In genomic region chr6:31972709-31973350, GRCh38 we compare ENCODE assay signal across 6 cellular contexts. TPM values are rescaled to one million over a fixed set of nuclear protein-coding genes. Genes with fewer than 3 reads are reported as not detected.
DNase-seq lines count a peak whose midpoint lies in the region; ATAC-seq and TF ChIP-seq lines count a peak whose summit lies in the region.

No MANE protein-coding gene starts in this region.

- no peaks in the 10 kb centered on the region for H3K27me3 ChIP-seq in ovary

- no peak for TF ChIP-seq POLR2A in ovary (IDR thresholded peaks at IDR 0.05)

- TF ChIP-seq CTCF in ovary (IDR thresholded peaks at IDR 0.05), result no peak

- intact Hi-C loops in activated CD4-positive, alpha-beta T cell treated with anti-CD3 and anti-CD28 coated beads, Interleukin-2, amount 10 ng/mL, durations not matched to agents 24 days and 14 days (cut with micrococcal nuclease), result loop anchor here (1.0 to 10.0 kb wide), 3 partner anchors 14 to 1418 kb away; partner anchors contain the start of genes AGPAT1, GNL1, PRR3 and SKIC2
- intact Hi-C loops in ovary (cut with DNase I), result no loop called here

- peak overlapping the region; percentile 79 for H3K4me3 ChIP-seq in ovary

- no peak for ATAC-seq in GM19455 (IDR thresholded peaks at IDR 0.05; ENCODE audit: unreplicated experiment)

- peak; percentile 66 for DNase-seq in activated CD4-positive, alpha-beta T cell treated with anti-CD3 and anti-CD28 coated beads, Interleukin-2, amount 10 ng/mL, durations not matched to agents 24 days and 14 days
- no peak for DNase-seq in activated CD4-positive, alpha-beta T cell treated with anti-CD3 and anti-CD28 coated beads for 1 hour
- peak in 1 of 5 donors; percentile 21 for DNase-seq in ovary
- no peak for DNase-seq in DMS79 treated with DMSO at 0.1 percent for 48 hours (lab: John Stamatoyannopoulos, UW)

- H3K36me3 ChIP-seq in ovary, result no peaks in the 10 kb centered on the region

- peak overlapping the region; percentile 100 for H3K27ac Mint-ChIP-seq in activated CD4-positive, alpha-beta T cell treated with anti-CD3 and anti-CD28 coated beads, Interleukin-2, amount 10 ng/mL, durations not matched to agents 24 days and 14 days

- H3K4me1 ChIP-seq in ovary (ENCODE audit: insufficient read depth), result peaks cover 4% of the 10 kb centered on the region

- H3K4me3 Mint-ChIP-seq in activated CD4-positive, alpha-beta T cell treated with anti-CD3 and anti-CD28 coated beads, Interleukin-2, amount 10 ng/mL, durations not matched to agents 24 days and 14 days, result peak overlapping the region; percentile 99

- H3K4me1 Mint-ChIP-seq in activated CD4-positive, alpha-beta T cell treated with anti-CD3 and anti-CD28 coated beads, Interleukin-2, amount 10 ng/mL, durations not matched to agents 24 days and 14 days, result peaks cover 41% of the 10 kb centered on the region

- H3K36me3 Mint-ChIP-seq in activated CD4-positive, alpha-beta T cell treated with anti-CD3 and anti-CD28 coated beads, Interleukin-2, amount 10 ng/mL, durations not matched to agents 24 days and 14 days (ENCODE audit: low read depth), result peaks cover 29% of the 10 kb centered on the region

- H3K27ac ChIP-seq in cingulate gyrus (ENCODE audit: low read depth, low read length) (peak overlapping the region; percentile 96), ovary (peak overlapping the region; percentile 96 to 97)

- no peaks in the 10 kb centered on the region for H3K9me3 Mint-ChIP-seq in activated CD4-positive, alpha-beta T cell treated with anti-CD3 and anti-CD28 coated beads, Interleukin-2, amount 10 ng/mL, durations not matched to agents 24 days and 14 days

- peaks cover 2% of the 10 kb centered on the region for H3K27me3 Mint-ChIP-seq in activated CD4-positive, alpha-beta T cell treated with anti-CD3 and anti-CD28 coated beads, Interleukin-2, amount 10 ng/mL, durations not matched to agents 24 days and 14 days

- no peaks in the 10 kb centered on the region for H3K9me3 ChIP-seq in ovary

- 5 to 8% (median 7%) methylated on average over 19 of the region's 19 CpGs for WGBS in ovary, 3 donors

- TF ChIP-seq EP300 in ovary (IDR thresholded peaks at IDR 0.05), result no peak

RNA-seq across cellular contexts. Expression of gene DXO, which starts 0.9 kb away (rescaled TPM):
- 13.2 and 14.1 TPM in 2 replicates for total RNA-seq in activated CD4-positive, alpha-beta T cell treated with anti-CD3 and anti-CD28 coated beads, Interleukin-2, amount 10 ng/mL, durations not matched to agents 24 days and 14 days
- 10 to 100 TPM; 22.3 to 42.8 (median 26.7) TPM for total RNA-seq in ovary
- polyA plus RNA-seq in ovary, result 10 to 100 TPM; 11.7 to 29.3 TPM

RNA-seq across cellular contexts. Expression of gene C4A, which starts 9.0 kb away (rescaled TPM):
- 2.7 and 3.3 TPM in 2 replicates for total RNA-seq in activated CD4-positive, alpha-beta T cell treated with anti-CD3 and anti-CD28 coated beads, Interleukin-2, amount 10 ng/mL, durations not matched to agents 24 days and 14 days
- total RNA-seq in ovary, result 1,000 to 10,000 TPM in 1 of 7 donors, 100 to 1,000 TPM in 6; 147 to 1,617 (median 248) TPM
- polyA plus RNA-seq in ovary, result 100 to 1,000 TPM; 114 to 324 TPM

RNA-seq across cellular contexts. Expression of gene SKIC2, which starts 13.9 kb away (rescaled TPM):
- total RNA-seq in activated CD4-positive, alpha-beta T cell treated with anti-CD3 and anti-CD28 coated beads, Interleukin-2, amount 10 ng/mL, durations not matched to agents 24 days and 14 days, result 92.8 and 93.7 TPM in 2 replicates
- 10 to 100 TPM; 37.2 to 59.4 (median 51.5) TPM for total RNA-seq in ovary
- polyA plus RNA-seq in ovary, result 10 to 100 TPM; 24.6 to 36.3 TPM

RNA-seq across cellular contexts. Expression of gene NELFE, which starts 14.1 kb away (rescaled TPM):
- 85.8 and 88.5 TPM in 2 replicates for total RNA-seq in activated CD4-positive, alpha-beta T cell treated with anti-CD3 and anti-CD28 coated beads, Interleukin-2, amount 10 ng/mL, durations not matched to agents 24 days and 14 days
- total RNA-seq in ovary, result 10 to 100 TPM; 59.2 to 75.0 (median 65.8) TPM
- 10 to 100 TPM; 54.8 to 84.5 TPM for polyA plus RNA-seq in ovary

RNA-seq across cellular contexts. Expression of gene CFB, which starts 26.9 kb away (rescaled TPM):
- total RNA-seq in activated CD4-positive, alpha-beta T cell treated with anti-CD3 and anti-CD28 coated beads, Interleukin-2, amount 10 ng/mL, durations not matched to agents 24 days and 14 days, result 0.17 TPM in 1 of 2 replicates, not detected in the other
- 100 to 1,000 TPM in 1 of 7 donors, 10 to 100 TPM in 6; 11.3 to 231 (median 23.8) TPM for total RNA-seq in ovary
- 10 to 100 TPM; 19.1 to 20.4 TPM for polyA plus RNA-seq in ovary

Comparison
In these comparisons a context has a peak if more than half of its experiments do, and no peak if none do; other contexts are left out.
1. RNA of gene C4A, which starts 9.0 kb away (total RNA-seq): 147 to 1,617 TPM in ovary; 2.7 to 3.3 TPM in activated CD4-positive, alpha-beta T cell treated with anti-CD3 and anti-CD28 coated beads, Interleukin-2, amount 10 ng/mL, durations not matched to agents 24 days and 14 days; every median in the first group is over 10 times any median in the second.